Comparison of ENCODE assay signal across 1 cellular context in the genomic region with DNA sequence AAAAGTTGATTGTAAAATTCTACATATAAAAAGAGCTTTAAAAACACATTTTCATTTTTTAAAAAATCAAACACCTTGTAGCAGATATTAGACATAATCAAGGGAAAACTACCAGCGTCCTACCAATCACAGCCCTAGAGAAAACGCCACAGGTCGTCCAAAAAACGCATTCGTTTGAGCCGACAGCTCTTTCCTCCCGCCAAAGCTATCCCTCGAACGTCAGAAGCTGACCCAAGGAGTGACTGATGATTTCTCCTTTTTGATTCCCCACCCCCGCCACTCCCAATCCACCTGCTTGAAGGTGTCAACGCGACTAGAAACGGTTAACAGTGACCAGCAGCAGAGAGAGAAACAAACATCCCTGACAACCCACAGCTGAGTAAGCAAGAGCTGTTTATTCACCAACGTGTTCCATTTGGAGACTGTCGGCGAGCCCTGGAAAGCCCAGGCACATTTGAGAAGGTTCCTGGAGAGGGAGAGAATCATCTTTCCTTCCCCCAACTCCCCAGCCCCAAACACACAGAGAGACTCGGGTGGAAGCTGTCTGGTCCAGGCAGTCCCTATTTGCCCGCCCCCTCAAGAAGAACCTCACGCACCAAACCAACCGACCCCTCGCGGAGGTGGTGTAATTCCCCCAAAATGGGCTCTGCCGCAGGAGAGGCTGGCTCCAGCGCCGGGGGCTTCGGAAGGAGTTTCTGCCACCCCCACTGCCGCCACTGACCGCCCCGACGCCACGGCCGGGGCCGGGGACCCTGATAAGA.
TF ChIP-seq lines count a peak whose summit lies in the region.

No MANE protein-coding gene starts in this region.

TF ChIP-seq in WTC11, 78 proteins besides CTCF, POLR2A, EP300 and RAD21 (continued from another document):
- TF ChIP-seq, protein P1, sequence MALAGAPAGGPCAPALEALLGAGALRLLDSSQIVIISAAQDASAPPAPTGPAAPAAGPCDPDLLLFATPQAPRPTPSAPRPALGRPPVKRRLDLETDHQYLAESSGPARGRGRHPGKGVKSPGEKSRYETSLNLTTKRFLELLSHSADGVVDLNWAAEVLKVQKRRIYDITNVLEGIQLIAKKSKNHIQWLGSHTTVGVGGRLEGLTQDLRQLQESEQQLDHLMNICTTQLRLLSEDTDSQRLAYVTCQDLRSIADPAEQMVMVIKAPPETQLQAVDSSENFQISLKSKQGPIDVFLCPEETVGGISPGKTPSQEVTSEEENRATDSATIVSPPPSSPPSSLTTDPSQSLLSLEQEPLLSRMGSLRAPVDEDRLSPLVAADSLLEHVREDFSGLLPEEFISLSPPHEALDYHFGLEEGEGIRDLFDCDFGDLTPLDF (CRISPR knock-in tag; IDR thresholded peaks at IDR 0.05) = no peak
- no peak for TF ChIP-seq ZNF671 (CRISPR knock-in tag; IDR thresholded peaks at IDR 0.05)
- TF ChIP-seq ZNF138 (CRISPR knock-in tag; conservative IDR thresholded peaks at IDR 0.05) = no peak
- no peak for TF ChIP-seq JAZF1 (CRISPR knock-in tag; IDR thresholded peaks at IDR 0.05)
TF ChIP-seq in WTC11: peak in this region for 0.
